In the genomic region with DNA sequence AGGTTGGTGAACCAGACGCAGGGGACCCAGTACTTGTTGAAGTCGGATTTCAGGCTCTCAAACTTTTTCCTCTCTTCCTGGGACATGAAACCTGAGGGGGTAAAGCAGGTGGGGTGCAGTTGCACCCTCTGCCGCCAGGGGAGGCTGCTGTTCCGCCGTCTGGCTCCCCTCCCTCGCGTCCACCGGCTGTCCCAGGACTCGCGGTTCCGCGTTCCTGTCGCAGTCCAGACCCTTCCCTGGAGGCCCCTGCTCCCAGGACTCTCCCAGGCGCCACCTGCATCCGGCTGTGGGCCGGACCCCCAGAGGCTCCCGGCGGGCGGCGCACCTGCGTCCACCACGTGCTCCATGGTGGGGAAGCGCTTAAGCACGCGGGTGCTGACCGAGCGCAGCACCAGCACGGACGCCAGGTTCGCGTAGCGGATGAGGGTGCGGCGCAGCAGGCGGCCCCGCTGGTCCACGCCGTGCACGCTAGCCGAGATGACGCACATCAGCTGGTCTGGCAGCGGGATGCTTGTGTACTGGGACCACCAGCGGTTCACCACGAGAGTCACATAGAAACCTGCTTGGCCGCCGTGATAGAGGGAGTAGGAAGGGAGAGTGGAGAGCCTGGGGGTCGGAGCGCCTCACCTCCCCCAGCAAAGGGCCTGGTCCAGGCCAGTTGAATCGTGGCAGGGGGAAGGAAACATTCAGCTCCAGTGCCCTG, we compare ENCODE assay signal across 8 cellular contexts. TPM values are rescaled to one million over a fixed set of nuclear protein-coding genes. Genes with fewer than 3 reads are reported as not detected.
DNase-seq lines count a peak whose midpoint lies in the region; ATAC-seq and TF ChIP-seq lines count a peak whose summit lies in the region.

No MANE protein-coding gene starts in this region.

- H3K4me3 ChIP-seq in epithelial cell of proximal tubule (ENCODE audit: low read depth, low read length) (peak overlapping the region; percentile 57), mucosa of stomach (ENCODE audit: low read length) (peak overlapping the region; percentile 41), stomach smooth muscle (ENCODE audit: low read length in 2 of 2) (peak overlapping the region; percentile 62 to 75)

- no peaks in the 10 kb centered on the region for H3K9me3 ChIP-seq in mucosa of stomach (ENCODE audit: control insufficient read depth, low read length)
- no peaks in the 10 kb centered on the region for H3K9me3 ChIP-seq in stomach smooth muscle (ENCODE audit: control insufficient read depth in 2 of 2, low read length in 2 of 2)

- peak overlapping the region; percentile 31 for H3K27ac ChIP-seq in stomach smooth muscle (ENCODE audit: low read length)

- peak; percentile 53 for ATAC-seq in GM19043 (IDR thresholded peaks at IDR 0.05; ENCODE audit: low read depth, unreplicated experiment)
- ATAC-seq in GM18870 (IDR thresholded peaks at IDR 0.05; ENCODE audit: unreplicated experiment): no peak

- peaks cover 3% of the 10 kb centered on the region for H3K27me3 ChIP-seq in mucosa of stomach (ENCODE audit: control insufficient read depth, insufficient read depth, low read length)
- no peaks in the 10 kb centered on the region for H3K27me3 ChIP-seq in stomach smooth muscle (ENCODE audit: control insufficient read depth in 1 of 2, insufficient read depth in 2 of 2, low read length in 2 of 2)

- peak; percentile 96 for TF ChIP-seq CTCF in epithelial cell of proximal tubule (conservative IDR thresholded peaks at IDR 0.05; ENCODE audit: low read depth, low read length)

- DNase-seq in AG08396 (ENCODE audit: low spot score) (peak; percentile 75), NAMALWA (ENCODE audit: low spot score) (peak; percentile 79), epithelial cell of proximal tubule (ENCODE audit: low read depth) (no peak)
- peak; percentile 82 for DNase-seq in activated CD8-positive, alpha-beta memory T cell treated with anti-CD3 and anti-CD28 coated beads, Interleukin-2, amount 50 U/mL, for 4 hours

- no peaks in the 10 kb centered on the region for H3K36me3 ChIP-seq in mucosa of stomach (ENCODE audit: control insufficient read depth, insufficient read depth, low read length)
- no peaks in the 10 kb centered on the region for H3K36me3 ChIP-seq in stomach smooth muscle (ENCODE audit: control insufficient read depth in 2 of 2, insufficient read depth in 2 of 2, low read length in 2 of 2)

- H3K4me1 ChIP-seq in mucosa of stomach (ENCODE audit: control insufficient read depth, insufficient read depth, low read length) (peaks cover 27% of the 10 kb centered on the region), stomach smooth muscle (ENCODE audit: control insufficient read depth, insufficient read depth, low read length) (peaks cover 32% of the 10 kb centered on the region)

- H3K9ac ChIP-seq in mucosa of stomach (ENCODE audit: low read length) (peak overlapping the region; percentile 45), stomach smooth muscle (ENCODE audit: low read length in 2 of 2) (peak overlapping the region; percentile 35 to 72)

RNA-seq across cellular contexts. Expression of gene BEST4, which starts 1.7 kb away (rescaled TPM):
- 0.07 and 0.12 TPM in 2 replicates for total RNA-seq in epithelial cell of proximal tubule

RNA-seq across cellular contexts. Expression of gene RPS8, which starts 10.9 kb away (rescaled TPM):
- 2,248 and 2,814 TPM in 2 replicates for total RNA-seq in epithelial cell of proximal tubule

RNA-seq across cellular contexts. Expression of gene PLK3, which starts 13.9 kb away (rescaled TPM):
- total RNA-seq in epithelial cell of proximal tubule: 25.5 and 51.1 TPM in 2 replicates

RNA-seq across cellular contexts. Expression of gene DYNLT4, which starts 20.9 kb away (rescaled TPM):
- 0.29 TPM in 1 of 2 replicates, not detected in the other for total RNA-seq in epithelial cell of proximal tubule

RNA-seq across cellular contexts. Expression of gene BTBD19, which starts 22.0 kb away (rescaled TPM):
- total RNA-seq in epithelial cell of proximal tubule: 0.29 and 2.8 TPM in 2 replicates
